Comparison of ENCODE assay signal across 10 cellular contexts in genomic region chr16:79269211-79269863, GRCh38.
A peak's percentile ranks its signal among the peaks of the same experiment; 100 is the strongest.
DNase-seq lines count a peak whose midpoint lies in the region; ATAC-seq and TF ChIP-seq lines count a peak whose summit lies in the region.
"Had no signal": no experiment of that assay in that cellular context is flagged by ENCODE, and none has a peak within 500 bp of the region (broad histone marks: within the 10 kb centered on the region; RNA-seq: fewer than 3 reads in every experiment).

No MANE protein-coding gene starts in this region.

- H3K36me3 ChIP-seq in CD4-positive, CD25-positive, alpha-beta regulatory T cell (ENCODE audit: control insufficient read depth, insufficient read depth, low read length) = no peaks in the 10 kb centered on the region
- H3K36me3 ChIP-seq in BE2C = no peaks in the 10 kb centered on the region
- H3K36me3 ChIP-seq in breast epithelium = no peaks in the 10 kb centered on the region
- H3K36me3 ChIP-seq: cardiac muscle cell had no signal

- peak overlapping the region; percentile 59 for H3K27ac ChIP-seq in CD4-positive, CD25-positive, alpha-beta regulatory T cell (ENCODE audit: insufficient read depth, low read length, poor library complexity, severe bottlenecking)
- H3K27ac ChIP-seq in breast epithelium = no peak overlapping the region
- H3K27ac ChIP-seq: cardiac muscle cell had no signal

- peaks cover 19 to 74% (median 59%) of the 10 kb centered on the region in 4 donors for H3K4me1 Mint-ChIP-seq in CD4-positive, CD25-positive, alpha-beta regulatory T cell
- peaks cover 63% of the 10 kb centered on the region for H3K4me1 Mint-ChIP-seq in activated naive CD8-positive, alpha-beta T cell treated with anti-CD3 and anti-CD28 coated beads, Interleukin-2, amount 10 ng/mL, durations not matched to agents 7 days and 5 days

- TF ChIP-seq CTCF in BE2C (IDR thresholded peaks at IDR 0.05; ENCODE audit: low read depth, low read length) (no peak), breast epithelium (IDR thresholded peaks at IDR 0.05) (no peak)

- intact Hi-C loops in breast epithelium (cut with DNase I; ENCODE audit: low total_unique reads) = no loop called here

- peak overlapping the region; percentile 69 to 92 (median 91) for H3K27ac Mint-ChIP-seq in CD4-positive, CD25-positive, alpha-beta regulatory T cell
- peak overlapping the region; percentile 81 for H3K27ac Mint-ChIP-seq in activated naive CD8-positive, alpha-beta T cell treated with anti-CD3 and anti-CD28 coated beads, Interleukin-2, amount 10 ng/mL, durations not matched to agents 7 days and 5 days

- H3K4me1 ChIP-seq in CD4-positive, CD25-positive, alpha-beta regulatory T cell (ENCODE audit: control insufficient read depth, insufficient read depth, low read length, poor library complexity, severe bottlenecking) = peaks cover 59% of the 10 kb centered on the region
- H3K4me1 ChIP-seq in BE2C = no peaks in the 10 kb centered on the region
- no peaks in the 10 kb centered on the region for H3K4me1 ChIP-seq in breast epithelium

- no peaks in the 10 kb centered on the region for H3K9me3 ChIP-seq in CD4-positive, CD25-positive, alpha-beta regulatory T cell (ENCODE audit: control insufficient read depth in 2 of 2, low read length in 2 of 2)
- H3K9me3 ChIP-seq in BE2C (no peaks in the 10 kb centered on the region; the same call in 1 of the 2 replicates), breast epithelium (no peaks in the 10 kb centered on the region)

- ATAC-seq in CD4-positive, CD25-positive, alpha-beta regulatory T cell (ENCODE audit: low read depth in 2 of 2) = peak; percentile 45 to 48
- ATAC-seq in GM21360 (IDR thresholded peaks at IDR 0.05; ENCODE audit: unreplicated experiment) (peak; percentile 96), HG03460 (IDR thresholded peaks at IDR 0.05; ENCODE audit: unreplicated experiment) (peak; percentile 98)
- peak; percentile 55 for ATAC-seq in activated naive CD8-positive, alpha-beta T cell treated with anti-CD3 and anti-CD28 coated beads, Interleukin-2, amount 10 ng/mL, durations not matched to agents 7 days and 5 days (ENCODE audit: low read depth)

- H3K27me3 ChIP-seq in CD4-positive, CD25-positive, alpha-beta regulatory T cell (ENCODE audit: control insufficient read depth, insufficient read depth, low read length) = no peaks in the 10 kb centered on the region
- H3K27me3 ChIP-seq in BE2C (no peaks in the 10 kb centered on the region), breast epithelium (no peaks in the 10 kb centered on the region)
- H3K27me3 ChIP-seq: cardiac muscle cell had no signal

- H3K4me3 ChIP-seq in CD4-positive, CD25-positive, alpha-beta regulatory T cell (ENCODE audit: low read depth, low read length) = peak overlapping the region; percentile 7
- H3K4me3 ChIP-seq in BE2C (ENCODE audit: low read depth, low read length) (no peak overlapping the region), breast epithelium (no peak overlapping the region)
- H3K4me3 ChIP-seq: cardiac muscle cell had no signal

- peak overlapping the region; percentile 60 to 83 (median 72) for H3K4me3 Mint-ChIP-seq in CD4-positive, CD25-positive, alpha-beta regulatory T cell
- peak overlapping the region; percentile 72 for H3K4me3 Mint-ChIP-seq in activated naive CD8-positive, alpha-beta T cell treated with anti-CD3 and anti-CD28 coated beads, Interleukin-2, amount 10 ng/mL, durations not matched to agents 7 days and 5 days

- peak in 2 of 3 donors; percentile 36 to 87 for DNase-seq in CD4-positive, CD25-positive, alpha-beta regulatory T cell
- peak; percentile 43 for DNase-seq in activated naive CD8-positive, alpha-beta T cell treated with anti-CD3 and anti-CD28 coated beads, Interleukin-2, amount 10 ng/mL, durations not matched to agents 7 days and 5 days
- DNase-seq in NCI-H1694 (lab: John Stamatoyannopoulos, UW) (no peak), BE2C (no peak), SW480 (ENCODE audit: low spot score) (no peak), breast epithelium (ENCODE audit: low spot score in 2 of 2) (no peak)
- DNase-seq: NCI-H2107 had no signal

- POLR2A ChIA-PET in activated naive CD8-positive, alpha-beta T cell treated with anti-CD3 and anti-CD28 coated beads, Interleukin-2, amount 10 ng/mL, durations not matched to agents 7 days and 5 days (lab: Charles Lee) = interaction anchor here (1.0 to 1.5 kb wide), 2 partner anchors 9 to 50 kb away, joined by 3 to 5 read pairs; no protein-coding TSS in a partner anchor

- H3K36me3 Mint-ChIP-seq in CD4-positive, CD25-positive, alpha-beta regulatory T cell = no peaks in the 10 kb centered on the region
- no peaks in the 10 kb centered on the region for H3K36me3 Mint-ChIP-seq in activated naive CD8-positive, alpha-beta T cell treated with anti-CD3 and anti-CD28 coated beads, Interleukin-2, amount 10 ng/mL, durations not matched to agents 7 days and 5 days

- H3K27me3 Mint-ChIP-seq in CD4-positive, CD25-positive, alpha-beta regulatory T cell = peaks cover 5% of the 10 kb centered on the region
- H3K27me3 Mint-ChIP-seq in activated naive CD8-positive, alpha-beta T cell treated with anti-CD3 and anti-CD28 coated beads, Interleukin-2, amount 10 ng/mL, durations not matched to agents 7 days and 5 days = peaks cover 35% of the 10 kb centered on the region

- TF ChIP-seq POLR2A in breast epithelium (IDR thresholded peaks at IDR 0.05) = no peak

- H3K9me3 Mint-ChIP-seq in CD4-positive, CD25-positive, alpha-beta regulatory T cell = no peaks in the 10 kb centered on the region
- peaks cover 8% of the 10 kb centered on the region for H3K9me3 Mint-ChIP-seq in activated naive CD8-positive, alpha-beta T cell treated with anti-CD3 and anti-CD28 coated beads, Interleukin-2, amount 10 ng/mL, durations not matched to agents 7 days and 5 days

Comparison
In these comparisons a context has a peak if more than half of its experiments do, and no peak if none do; other contexts are left out.
1. ATAC-seq: peak in every context shown above with its lines; median percentile 98 in HG03460; 96 in GM21360; 55 in activated naive CD8-positive, alpha-beta T cell treated with anti-CD3 and anti-CD28 coated beads, Interleukin-2, amount 10 ng/mL, durations not matched to agents 7 days and 5 days; 46 in CD4-positive, CD25-positive, alpha-beta regulatory T cell.
2. DNase-seq: peak in CD4-positive, CD25-positive, alpha-beta regulatory T cell (2 of 3) and activated naive CD8-positive, alpha-beta T cell treated with anti-CD3 and anti-CD28 coated beads, Interleukin-2, amount 10 ng/mL, durations not matched to agents 7 days and 5 days (single experiment); none in NCI-H1694 (single experiment), BE2C (single experiment), SW480 (single experiment) and breast epithelium (0 of 2).